Comparison of ENCODE assay signal across 8 cellular contexts in genomic region chr1:219174672-219175564, GRCh38. TPM values are rescaled to one million over a fixed set of nuclear protein-coding genes. Genes with fewer than 3 reads are reported as not detected.
DNase-seq lines count a peak whose midpoint lies in the region; ATAC-seq and TF ChIP-seq lines count a peak whose summit lies in the region.

No MANE protein-coding gene starts in this region.

- TF ChIP-seq CTCF in gastroesophageal sphincter (IDR thresholded peaks at IDR 0.05): peak in 1 of 4 experiments; percentile 4
- no peak for TF ChIP-seq CTCF in neutrophil (IDR thresholded peaks at IDR 0.05)

- peaks cover 23% of the 10 kb centered on the region for H3K4me1 Mint-ChIP-seq in activated T-helper 17 cell treated with anti-CD3 and anti-CD28 coated beads, Interleukin-2, amount 50 U/mL, for 72 hours

- H3K9me3 Mint-ChIP-seq in activated T-helper 17 cell treated with anti-CD3 and anti-CD28 coated beads, Interleukin-2, amount 50 U/mL, for 72 hours: peaks cover 3% of the 10 kb centered on the region

- peak; percentile 46 for ATAC-seq in GM21447 (IDR thresholded peaks at IDR 0.05; ENCODE audit: unreplicated experiment)
- ATAC-seq in activated T-helper 17 cell treated with anti-CD3 and anti-CD28 coated beads, Interleukin-2, amount 50 U/mL, for 72 hours (replicated peaks): peak; percentile 44
- peak; percentile 13 for ATAC-seq in gastroesophageal sphincter

- H3K4me1 ChIP-seq in gastroesophageal sphincter (peaks cover 3 to 64% (median 8%) of the 10 kb centered on the region in 3 donors), neutrophil (ENCODE audit: control insufficient read depth in 1 of 2, insufficient read depth in 1 of 2, low read depth in 1 of 2, low read length in 1 of 2) (peaks cover 22 to 33% of the 10 kb centered on the region in 2 experiments)

- TF ChIP-seq POLR2A in gastroesophageal sphincter (IDR thresholded peaks at IDR 0.05): no peak

- no peak for TF ChIP-seq EP300 in gastroesophageal sphincter (IDR thresholded peaks at IDR 0.05)

- in situ Hi-C loops in Caki2 (cut with HindIII; ENCODE audit: low pct_unique_long_range_greater_than_20kb, low sequenced_read_pairs): no loop called here

- H3K4me3 Mint-ChIP-seq in activated T-helper 17 cell treated with anti-CD3 and anti-CD28 coated beads, Interleukin-2, amount 50 U/mL, for 72 hours: peak overlapping the region; percentile 97

- no peaks in the 10 kb centered on the region for H3K27me3 ChIP-seq in gastroesophageal sphincter
- H3K27me3 ChIP-seq in neutrophil: no peaks in the 10 kb centered on the region

- WGBS in gastroesophageal sphincter (ENCODE audit: low coverage in 1 of 2), 2 donors: 36 to 44% methylated on average over 11 of the region's 11 CpGs

- H3K36me3 ChIP-seq in gastroesophageal sphincter (peaks cover 0 to under 1% of the 10 kb centered on the region in 2 donors), neutrophil (no peaks in the 10 kb centered on the region)

- peak overlapping the region; percentile 88 to 98 (median 92) for H3K27ac ChIP-seq in gastroesophageal sphincter
- peak overlapping the region; percentile 82 for H3K27ac ChIP-seq in neutrophil

- DNase-seq in Caki2 (ENCODE audit: low read depth) (peak; percentile 41), NCI-H1105 treated with DMSO at 0.1 percent for 48 hours (lab: John Stamatoyannopoulos, UW) (no peak), activated gamma-delta T cell (lab: John Stamatoyannopoulos, UW) (no peak)
- peak; percentile 59 for DNase-seq in Jurkat, Clone E6-1 (ENCODE audit: low read depth, low spot score)

- H3K9me3 ChIP-seq in gastroesophageal sphincter (no peaks in the 10 kb centered on the region), neutrophil (no peaks in the 10 kb centered on the region)

- peak overlapping the region; percentile 97 for H3K27ac Mint-ChIP-seq in activated T-helper 17 cell treated with anti-CD3 and anti-CD28 coated beads, Interleukin-2, amount 50 U/mL, for 72 hours

- peak overlapping the region; percentile 83 for H3K4me3 ChIP-seq in Jurkat, Clone E6-1 (ENCODE audit: low read length)
- H3K4me3 ChIP-seq in gastroesophageal sphincter (peak overlapping the region; percentile 75 to 87), neutrophil (ENCODE audit: low read depth in 1 of 2, low read length in 1 of 2) (peak overlapping the region; percentile 75 to 89)

- peaks cover 32% of the 10 kb centered on the region for H3K36me3 Mint-ChIP-seq in activated T-helper 17 cell treated with anti-CD3 and anti-CD28 coated beads, Interleukin-2, amount 50 U/mL, for 72 hours (ENCODE audit: low read depth)

- H3K27me3 Mint-ChIP-seq in activated T-helper 17 cell treated with anti-CD3 and anti-CD28 coated beads, Interleukin-2, amount 50 U/mL, for 72 hours: no peaks in the 10 kb centered on the region

RNA-seq across cellular contexts. Expression of gene LYPLAL1, which starts 1.2 kb away (rescaled TPM):
- total RNA-seq in Caki2 (2014; rRNA removed; shearing (Covaris generic); ENCODE audit: low replicate concordance): 19.4 and 20.5 TPM in 2 replicates
- 29.7 TPM for polyA plus RNA-seq in Jurkat, Clone E6-1 (2012; ENCODE audit: insufficient read depth, insufficient read length)
- total RNA-seq in activated T-helper 17 cell treated with anti-CD3 and anti-CD28 coated beads, Interleukin-2, amount 50 U/mL, for 72 hours: 10 to 100 TPM; 22.7 to 33.5 TPM
- total RNA-seq in gastroesophageal sphincter: 10 to 100 TPM; 16.3 to 29.5 (median 18.5) TPM

Comparison
In these comparisons a context has a peak if more than half of its experiments do, and no peak if none do; other contexts are left out.
1. DNase-seq: peak in Caki2 (single experiment) and Jurkat, Clone E6-1 (single experiment); none in NCI-H1105 treated with DMSO at 0.1 percent for 48 hours (single experiment) and activated gamma-delta T cell (single experiment).
2. Peak in every context shown above with its lines, with median percentiles within 50 percentile points of each other: ATAC-seq and H3K4me3 ChIP-seq.